1 cellular context compared by ENCODE assay signal in the genomic region with DNA sequence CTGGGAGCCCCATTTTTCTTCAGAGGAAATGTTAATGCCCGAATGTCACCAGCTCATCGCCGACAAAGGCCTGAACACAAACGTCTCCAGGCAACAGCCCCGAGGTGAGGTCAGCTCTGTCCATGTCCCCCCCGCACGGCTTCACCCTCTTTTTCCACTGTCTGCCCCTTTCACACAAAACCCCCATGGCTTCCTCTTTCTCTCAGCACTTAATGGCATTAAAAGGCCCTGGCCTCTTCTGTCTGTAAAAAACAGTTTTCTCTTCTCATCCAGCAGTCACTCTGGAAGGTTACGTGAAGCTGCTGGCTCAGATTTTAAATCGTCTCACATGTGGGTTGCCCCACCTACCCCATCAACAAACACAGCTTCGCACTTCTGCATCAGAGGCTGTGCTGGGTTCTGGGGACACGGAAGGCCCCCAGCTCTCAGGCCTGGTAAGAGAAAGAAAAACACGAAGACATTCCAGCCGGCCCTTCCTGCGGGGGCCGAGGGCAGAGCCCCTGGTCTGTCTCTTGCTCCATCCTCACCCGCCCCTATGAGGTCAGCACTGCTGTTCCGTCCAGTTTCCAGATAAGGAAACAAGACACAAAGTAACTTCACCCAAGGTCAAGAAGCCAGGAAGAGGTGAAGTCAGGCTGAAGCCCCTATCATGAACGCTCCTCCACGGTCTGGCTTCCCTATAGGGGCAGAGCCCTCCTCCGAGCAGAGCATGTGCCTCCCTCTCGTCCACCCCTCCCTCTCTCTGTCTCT.
TF ChIP-seq lines count a peak whose summit lies in the region.

No MANE protein-coding gene starts in this region.

TF ChIP-seq in K562, 482 proteins besides CTCF, POLR2A, EP300 and RAD21 (continued from another document and continues in another):
- TF ChIP-seq, protein P1, sequence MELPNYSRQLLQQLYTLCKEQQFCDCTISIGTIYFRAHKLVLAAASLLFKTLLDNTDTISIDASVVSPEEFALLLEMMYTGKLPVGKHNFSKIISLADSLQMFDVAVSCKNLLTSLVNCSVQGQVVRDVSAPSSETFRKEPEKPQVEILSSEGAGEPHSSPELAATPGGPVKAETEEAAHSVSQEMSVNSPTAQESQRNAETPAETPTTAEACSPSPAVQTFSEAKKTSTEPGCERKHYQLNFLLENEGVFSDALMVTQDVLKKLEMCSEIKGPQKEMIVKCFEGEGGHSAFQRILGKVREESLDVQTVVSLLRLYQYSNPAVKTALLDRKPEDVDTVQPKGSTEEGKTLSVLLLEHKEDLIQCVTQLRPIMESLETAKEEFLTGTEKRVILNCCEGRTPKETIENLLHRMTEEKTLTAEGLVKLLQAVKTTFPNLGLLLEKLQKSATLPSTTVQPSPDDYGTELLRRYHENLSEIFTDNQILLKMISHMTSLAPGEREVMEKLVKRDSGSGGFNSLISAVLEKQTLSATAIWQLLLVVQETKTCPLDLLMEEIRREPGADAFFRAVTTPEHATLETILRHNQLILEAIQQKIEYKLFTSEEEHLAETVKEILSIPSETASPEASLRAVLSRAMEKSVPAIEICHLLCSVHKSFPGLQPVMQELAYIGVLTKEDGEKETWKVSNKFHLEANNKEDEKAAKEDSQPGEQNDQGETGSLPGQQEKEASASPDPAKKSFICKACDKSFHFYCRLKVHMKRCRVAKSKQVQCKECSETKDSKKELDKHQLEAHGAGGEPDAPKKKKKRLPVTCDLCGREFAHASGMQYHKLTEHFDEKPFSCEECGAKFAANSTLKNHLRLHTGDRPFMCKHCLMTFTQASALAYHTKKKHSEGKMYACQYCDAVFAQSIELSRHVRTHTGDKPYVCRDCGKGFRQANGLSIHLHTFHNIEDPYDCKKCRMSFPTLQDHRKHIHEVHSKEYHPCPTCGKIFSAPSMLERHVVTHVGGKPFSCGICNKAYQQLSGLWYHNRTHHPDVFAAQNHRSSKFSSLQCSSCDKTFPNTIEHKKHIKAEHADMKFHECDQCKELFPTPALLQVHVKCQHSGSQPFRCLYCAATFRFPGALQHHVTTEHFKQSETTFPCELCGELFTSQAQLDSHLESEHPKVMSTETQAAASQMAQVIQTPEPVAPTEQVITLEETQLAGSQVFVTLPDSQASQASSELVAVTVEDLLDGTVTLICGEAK (IDR thresholded peaks at IDR 0.05) = no peak
- TF ChIP-seq, protein P1 (CRISPR knock-in tag; IDR thresholded peaks at IDR 0.05) = no peak
- TF ChIP-seq KDM5B (IDR thresholded peaks at IDR 0.05; ENCODE audit: insufficient replicate concordance, low read depth, low read length) (peak; percentile 31), ZNF77 (CRISPR knock-in tag; IDR thresholded peaks at IDR 0.05) (no peak), FOXJ2 (tag; IDR thresholded peaks at IDR 0.05) (no peak), ZNF408 (CRISPR knock-in tag; IDR thresholded peaks at IDR 0.05; ENCODE audit: low read depth) (no peak), ZNF12 (CRISPR knock-in tag; IDR thresholded peaks at IDR 0.05) (no peak), ZNF232 (CRISPR knock-in tag; IDR thresholded peaks at IDR 0.05) (no peak), KDM1A (IDR thresholded peaks at IDR 0.05) (peak; percentile 57 to 64; a peak in 2 of 4 replicates), HDAC1 (IDR thresholded peaks at IDR 0.05) (peak in 1 of 2 experiments; percentile 39; a peak in 1 of 4 replicates)
- TF ChIP-seq, protein P2, sequence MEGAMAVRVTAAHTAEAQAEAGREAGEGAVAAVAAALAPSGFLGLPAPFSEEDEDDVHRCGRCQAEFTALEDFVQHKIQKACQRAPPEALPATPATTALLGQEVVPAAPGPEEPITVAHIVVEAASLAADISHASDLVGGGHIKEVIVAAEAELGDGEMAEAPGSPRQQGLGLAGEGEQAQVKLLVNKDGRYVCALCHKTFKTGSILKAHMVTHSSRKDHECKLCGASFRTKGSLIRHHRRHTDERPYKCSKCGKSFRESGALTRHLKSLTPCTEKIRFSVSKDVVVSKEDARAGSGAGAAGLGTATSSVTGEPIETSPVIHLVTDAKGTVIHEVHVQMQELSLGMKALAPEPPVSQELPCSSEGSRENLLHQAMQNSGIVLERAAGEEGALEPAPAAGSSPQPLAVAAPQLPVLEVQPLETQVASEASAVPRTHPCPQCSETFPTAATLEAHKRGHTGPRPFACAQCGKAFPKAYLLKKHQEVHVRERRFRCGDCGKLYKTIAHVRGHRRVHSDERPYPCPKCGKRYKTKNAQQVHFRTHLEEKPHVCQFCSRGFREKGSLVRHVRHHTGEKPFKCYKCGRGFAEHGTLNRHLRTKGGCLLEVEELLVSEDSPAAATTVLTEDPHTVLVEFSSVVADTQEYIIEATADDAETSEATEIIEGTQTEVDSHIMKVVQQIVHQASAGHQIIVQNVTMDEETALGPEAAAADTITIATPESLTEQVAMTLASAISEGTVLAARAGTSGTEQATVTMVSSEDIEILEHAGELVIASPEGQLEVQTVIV (CRISPR knock-in tag; IDR thresholded peaks at IDR 0.05; ENCODE audit: borderline replicate concordance) = no peak
- TF ChIP-seq, protein P3, sequence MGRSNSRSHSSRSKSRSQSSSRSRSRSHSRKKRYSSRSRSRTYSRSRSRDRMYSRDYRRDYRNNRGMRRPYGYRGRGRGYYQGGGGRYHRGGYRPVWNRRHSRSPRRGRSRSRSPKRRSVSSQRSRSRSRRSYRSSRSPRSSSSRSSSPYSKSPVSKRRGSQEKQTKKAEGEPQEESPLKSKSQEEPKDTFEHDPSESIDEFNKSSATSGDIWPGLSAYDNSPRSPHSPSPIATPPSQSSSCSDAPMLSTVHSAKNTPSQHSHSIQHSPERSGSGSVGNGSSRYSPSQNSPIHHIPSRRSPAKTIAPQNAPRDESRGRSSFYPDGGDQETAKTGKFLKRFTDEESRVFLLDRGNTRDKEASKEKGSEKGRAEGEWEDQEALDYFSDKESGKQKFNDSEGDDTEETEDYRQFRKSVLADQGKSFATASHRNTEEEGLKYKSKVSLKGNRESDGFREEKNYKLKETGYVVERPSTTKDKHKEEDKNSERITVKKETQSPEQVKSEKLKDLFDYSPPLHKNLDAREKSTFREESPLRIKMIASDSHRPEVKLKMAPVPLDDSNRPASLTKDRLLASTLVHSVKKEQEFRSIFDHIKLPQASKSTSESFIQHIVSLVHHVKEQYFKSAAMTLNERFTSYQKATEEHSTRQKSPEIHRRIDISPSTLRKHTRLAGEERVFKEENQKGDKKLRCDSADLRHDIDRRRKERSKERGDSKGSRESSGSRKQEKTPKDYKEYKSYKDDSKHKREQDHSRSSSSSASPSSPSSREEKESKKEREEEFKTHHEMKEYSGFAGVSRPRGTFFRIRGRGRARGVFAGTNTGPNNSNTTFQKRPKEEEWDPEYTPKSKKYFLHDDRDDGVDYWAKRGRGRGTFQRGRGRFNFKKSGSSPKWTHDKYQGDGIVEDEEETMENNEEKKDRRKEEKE (IDR thresholded peaks at IDR 0.05; ENCODE audit: borderline replicate concordance in 1 of 2, control insufficient read depth in 1 of 2, low read depth in 2 of 2, low read length in 1 of 2) = no peak
- TF ChIP-seq, protein P4, sequence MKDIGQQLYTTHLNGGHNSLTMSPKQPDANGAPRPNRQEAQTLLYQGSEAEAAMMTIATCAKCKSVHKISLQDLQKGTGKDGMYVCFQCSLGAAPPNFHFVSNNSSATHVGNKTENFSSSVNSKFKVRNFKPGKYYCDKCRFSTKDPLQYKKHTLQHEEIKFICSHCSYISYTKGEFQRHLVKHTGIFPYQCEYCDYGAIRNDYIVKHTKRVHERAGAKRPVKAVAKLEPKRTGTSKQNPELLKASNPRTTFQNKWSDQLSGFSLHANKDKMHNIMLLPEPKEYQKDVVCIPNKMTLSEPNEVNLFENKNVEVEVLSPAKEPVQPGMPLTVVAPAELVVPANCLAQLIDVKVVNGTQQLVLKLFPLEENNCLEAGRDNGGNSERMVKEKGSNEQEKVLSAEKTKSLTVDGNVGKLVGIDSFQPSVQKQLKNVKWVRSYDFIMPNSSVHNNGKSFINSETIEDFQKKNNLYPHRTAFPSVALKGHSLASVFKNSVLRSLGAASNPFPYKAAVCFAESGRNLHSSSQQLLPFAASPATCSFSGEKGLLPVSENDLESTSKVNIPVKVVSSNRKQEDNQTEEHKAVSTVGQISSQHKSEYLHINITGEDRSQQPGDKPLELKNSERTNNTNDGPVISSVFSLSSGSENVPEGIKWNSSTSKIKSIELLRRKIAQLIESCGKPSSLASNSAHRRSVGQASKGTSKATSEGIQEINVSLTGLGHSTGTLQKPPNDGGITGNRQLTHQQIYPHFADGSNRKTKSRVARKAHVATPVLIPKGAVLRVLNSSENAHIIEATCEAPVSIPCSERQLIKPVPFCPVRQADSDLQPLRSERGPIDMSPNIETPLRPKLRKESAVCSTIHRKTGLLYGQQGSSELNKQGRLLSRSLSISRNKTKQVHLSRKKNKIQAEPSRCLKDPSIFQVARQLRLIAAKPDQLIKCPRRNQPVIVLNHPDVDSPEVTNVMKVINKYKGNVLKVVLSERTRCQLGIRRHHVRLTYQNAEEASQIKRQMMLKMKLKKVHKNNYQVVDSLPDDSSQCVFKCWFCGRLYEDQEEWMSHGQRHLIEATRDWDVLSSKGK (CRISPR knock-in tag; IDR thresholded peaks at IDR 0.05) = no peak
- TF ChIP-seq, protein P5, sequence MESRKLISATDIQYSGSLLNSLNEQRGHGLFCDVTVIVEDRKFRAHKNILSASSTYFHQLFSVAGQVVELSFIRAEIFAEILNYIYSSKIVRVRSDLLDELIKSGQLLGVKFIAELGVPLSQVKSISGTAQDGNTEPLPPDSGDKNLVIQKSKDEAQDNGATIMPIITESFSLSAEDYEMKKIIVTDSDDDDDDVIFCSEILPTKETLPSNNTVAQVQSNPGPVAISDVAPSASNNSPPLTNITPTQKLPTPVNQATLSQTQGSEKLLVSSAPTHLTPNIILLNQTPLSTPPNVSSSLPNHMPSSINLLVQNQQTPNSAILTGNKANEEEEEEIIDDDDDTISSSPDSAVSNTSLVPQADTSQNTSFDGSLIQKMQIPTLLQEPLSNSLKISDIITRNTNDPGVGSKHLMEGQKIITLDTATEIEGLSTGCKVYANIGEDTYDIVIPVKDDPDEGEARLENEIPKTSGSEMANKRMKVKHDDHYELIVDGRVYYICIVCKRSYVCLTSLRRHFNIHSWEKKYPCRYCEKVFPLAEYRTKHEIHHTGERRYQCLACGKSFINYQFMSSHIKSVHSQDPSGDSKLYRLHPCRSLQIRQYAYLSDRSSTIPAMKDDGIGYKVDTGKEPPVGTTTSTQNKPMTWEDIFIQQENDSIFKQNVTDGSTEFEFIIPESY (CRISPR knock-in tag; IDR thresholded peaks at IDR 0.05) = peak; percentile 34; the same call in 1 of the 2 replicates
- TF ChIP-seq, protein P6, sequence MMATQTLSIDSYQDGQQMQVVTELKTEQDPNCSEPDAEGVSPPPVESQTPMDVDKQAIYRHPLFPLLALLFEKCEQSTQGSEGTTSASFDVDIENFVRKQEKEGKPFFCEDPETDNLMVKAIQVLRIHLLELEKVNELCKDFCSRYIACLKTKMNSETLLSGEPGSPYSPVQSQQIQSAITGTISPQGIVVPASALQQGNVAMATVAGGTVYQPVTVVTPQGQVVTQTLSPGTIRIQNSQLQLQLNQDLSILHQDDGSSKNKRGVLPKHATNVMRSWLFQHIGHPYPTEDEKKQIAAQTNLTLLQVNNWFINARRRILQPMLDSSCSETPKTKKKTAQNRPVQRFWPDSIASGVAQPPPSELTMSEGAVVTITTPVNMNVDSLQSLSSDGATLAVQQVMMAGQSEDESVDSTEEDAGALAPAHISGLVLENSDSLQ (IDR thresholded peaks at IDR 0.05) = no peak
- TF ChIP-seq, protein P7, sequence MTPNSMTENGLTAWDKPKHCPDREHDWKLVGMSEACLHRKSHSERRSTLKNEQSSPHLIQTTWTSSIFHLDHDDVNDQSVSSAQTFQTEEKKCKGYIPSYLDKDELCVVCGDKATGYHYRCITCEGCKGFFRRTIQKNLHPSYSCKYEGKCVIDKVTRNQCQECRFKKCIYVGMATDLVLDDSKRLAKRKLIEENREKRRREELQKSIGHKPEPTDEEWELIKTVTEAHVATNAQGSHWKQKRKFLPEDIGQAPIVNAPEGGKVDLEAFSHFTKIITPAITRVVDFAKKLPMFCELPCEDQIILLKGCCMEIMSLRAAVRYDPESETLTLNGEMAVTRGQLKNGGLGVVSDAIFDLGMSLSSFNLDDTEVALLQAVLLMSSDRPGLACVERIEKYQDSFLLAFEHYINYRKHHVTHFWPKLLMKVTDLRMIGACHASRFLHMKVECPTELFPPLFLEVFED (CRISPR knock-in tag; conservative IDR thresholded peaks at IDR 0.05) = no peak
- TF ChIP-seq, protein P8, sequence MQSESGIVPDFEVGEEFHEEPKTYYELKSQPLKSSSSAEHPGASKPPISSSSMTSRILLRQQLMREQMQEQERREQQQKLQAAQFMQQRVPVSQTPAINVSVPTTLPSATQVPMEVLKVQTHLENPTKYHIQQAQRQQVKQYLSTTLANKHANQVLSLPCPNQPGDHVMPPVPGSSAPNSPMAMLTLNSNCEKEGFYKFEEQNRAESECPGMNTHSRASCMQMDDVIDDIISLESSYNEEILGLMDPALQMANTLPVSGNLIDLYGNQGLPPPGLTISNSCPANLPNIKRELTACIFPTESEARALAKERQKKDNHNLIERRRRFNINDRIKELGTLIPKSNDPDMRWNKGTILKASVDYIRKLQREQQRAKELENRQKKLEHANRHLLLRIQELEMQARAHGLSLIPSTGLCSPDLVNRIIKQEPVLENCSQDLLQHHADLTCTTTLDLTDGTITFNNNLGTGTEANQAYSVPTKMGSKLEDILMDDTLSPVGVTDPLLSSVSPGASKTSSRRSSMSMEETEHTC (IDR thresholded peaks at IDR 0.05) = no peak
- TF ChIP-seq, protein P9, sequence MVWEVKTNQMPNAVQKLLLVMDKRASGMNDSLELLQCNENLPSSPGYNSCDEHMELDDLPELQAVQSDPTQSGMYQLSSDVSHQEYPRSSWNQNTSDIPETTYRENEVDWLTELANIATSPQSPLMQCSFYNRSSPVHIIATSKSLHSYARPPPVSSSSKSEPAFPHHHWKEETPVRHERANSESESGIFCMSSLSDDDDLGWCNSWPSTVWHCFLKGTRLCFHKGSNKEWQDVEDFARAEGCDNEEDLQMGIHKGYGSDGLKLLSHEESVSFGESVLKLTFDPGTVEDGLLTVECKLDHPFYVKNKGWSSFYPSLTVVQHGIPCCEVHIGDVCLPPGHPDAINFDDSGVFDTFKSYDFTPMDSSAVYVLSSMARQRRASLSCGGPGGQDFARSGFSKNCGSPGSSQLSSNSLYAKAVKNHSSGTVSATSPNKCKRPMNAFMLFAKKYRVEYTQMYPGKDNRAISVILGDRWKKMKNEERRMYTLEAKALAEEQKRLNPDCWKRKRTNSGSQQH (CRISPR knock-in tag; IDR thresholded peaks at IDR 0.05) = no peak
